Comparison of ENCODE assay signal across 8 cellular contexts in genomic region chr16:2224183-2224486, GRCh38. TPM values are rescaled to one million over a fixed set of nuclear protein-coding genes. Genes with fewer than 3 reads are reported as not detected.
DNase-seq lines count a peak whose midpoint lies in the region; ATAC-seq and TF ChIP-seq lines count a peak whose summit lies in the region.

No MANE protein-coding gene starts in this region.

- H3K4me1 ChIP-seq in PC-9 (replicated peaks; ENCODE audit: insufficient read depth), result peaks cover 20% of the 10 kb centered on the region
- H3K4me1 ChIP-seq in esophagus (ENCODE audit: control insufficient read depth in 2 of 2, insufficient read depth in 2 of 2, low read length in 1 of 2), result peaks cover 0 to 10% of the 10 kb centered on the region in 2 donors
- H3K4me1 ChIP-seq in neutrophil (ENCODE audit: control insufficient read depth in 1 of 2, insufficient read depth in 1 of 2, low read depth in 1 of 2, low read length in 1 of 2), result peaks cover 15 to 18% of the 10 kb centered on the region in 2 experiments

- no peaks in the 10 kb centered on the region for H3K27me3 Mint-ChIP-seq in activated naive CD4-positive, alpha-beta T cell treated with anti-CD3 and anti-CD28 coated beads for 36 hours (ENCODE audit: low read depth)

- H3K9me3 Mint-ChIP-seq in activated naive CD4-positive, alpha-beta T cell treated with anti-CD3 and anti-CD28 coated beads for 36 hours, result no peaks in the 10 kb centered on the region

- no peaks in the 10 kb centered on the region for H3K9me2 ChIP-seq in PC-9 (ENCODE audit: insufficient read depth)

- H4K20me1 ChIP-seq in PC-9 (ENCODE audit: insufficient read depth), result peaks cover 35% of the 10 kb centered on the region

- BruUV-seq in PC-9 (replicated peaks; lab: Mats Ljungman, UMichigan), result no TSS peak

- 9 to 14% methylated on average over 5 of the region's 5 CpGs for WGBS in esophagus, 2 donors

- no peak for TF ChIP-seq CTCF in PC-9 (conservative IDR thresholded peaks at IDR 0.05)
- TF ChIP-seq CTCF in neutrophil (IDR thresholded peaks at IDR 0.05), result no peak

- H3K27ac Mint-ChIP-seq in activated naive CD4-positive, alpha-beta T cell treated with anti-CD3 and anti-CD28 coated beads for 36 hours, result peak overlapping the region; percentile 18

- H3K9me3 ChIP-seq in PC-9 (ENCODE audit: insufficient read depth, low read depth) (no peaks in the 10 kb centered on the region), esophagus (ENCODE audit: control insufficient read depth in 2 of 2, insufficient read depth in 1 of 2, low read depth in 1 of 2, low read length in 1 of 2) (no peaks in the 10 kb centered on the region), neutrophil (no peaks in the 10 kb centered on the region)

- H3K4me2 ChIP-seq in PC-9, result peak overlapping the region; percentile 70

- peak overlapping the region; percentile 78 for H3K4me3 Mint-ChIP-seq in activated naive CD4-positive, alpha-beta T cell treated with anti-CD3 and anti-CD28 coated beads for 36 hours

- intact Hi-C loops in activated naive CD4-positive, alpha-beta T cell treated with anti-CD3 and anti-CD28 coated beads for 36 hours (cut with micrococcal nuclease), result loop anchor here (5.0 kb wide), 1 partner anchor 458 kb away; the partner anchor contains the start of gene KCTD5
- intact Hi-C loops in PC-9 (cut with micrococcal nuclease; ENCODE audit: unreplicated experiment), result loop anchor here (5.0 to 10.0 kb wide), 2 partner anchors 132 to 681 kb away; no protein-coding TSS in a partner anchor

- no peaks in the 10 kb centered on the region for H3K27me3 ChIP-seq in PC-9 (ENCODE audit: insufficient read depth, low read depth)
- H3K27me3 ChIP-seq in esophagus (ENCODE audit: control insufficient read depth in 1 of 2, insufficient read depth in 2 of 2, low read length in 2 of 2), result no peaks in the 10 kb centered on the region
- H3K27me3 ChIP-seq in neutrophil, result no peaks in the 10 kb centered on the region

- no peaks in the 10 kb centered on the region for H3K36me3 Mint-ChIP-seq in activated naive CD4-positive, alpha-beta T cell treated with anti-CD3 and anti-CD28 coated beads for 36 hours (ENCODE audit: low read depth)

- no peak for ATAC-seq in GM18519 (IDR thresholded peaks at IDR 0.05; ENCODE audit: low FRiP score, unreplicated experiment)

- POLR2A ChIA-PET in PC-9 (lab: Charles Lee; ENCODE audit: unreplicated experiment), result interaction anchor here (0.7 to 1.0 kb wide), 2 partner anchors 35 to 69 kb away, joined by 5 to 8 read pairs; partner anchors contain the start of gene TRAF7

- peaks cover 18% of the 10 kb centered on the region for H3F3A ChIP-seq in PC-9 (ENCODE audit: insufficient read depth, low read depth)

- peaks cover 51% of the 10 kb centered on the region for H3K79me2 ChIP-seq in PC-9 (ENCODE audit: low read depth)

- H3K27ac ChIP-seq in PC-9 (peak overlapping the region; percentile 24), esophagus (ENCODE audit: low read depth in 2 of 2, low read length in 1 of 2) (peak overlapping the region; percentile 92), neutrophil (peak overlapping the region; percentile 88)

- CTCF ChIA-PET in activated naive CD4-positive, alpha-beta T cell treated with anti-CD3 and anti-CD28 coated beads for 36 hours (lab: Charles Lee), result no interaction called here
- CTCF ChIA-PET in PC-9 (lab: Charles Lee), result no interaction called here

- DNase-seq in activated naive CD4-positive, alpha-beta T cell treated with anti-CD3 and anti-CD28 coated beads for 36 hours, result no peak
- no peak for DNase-seq in activated naive CD4-positive, alpha-beta T cell (lab: John Stamatoyannopoulos, UW)
- DNase-seq in PC-9 (no peak), glomerular visceral epithelial cell (ENCODE audit: extremely low spot score) (no peak), midbrain (lab: John Stamatoyannopoulos, UW) (no peak)

- H2AFZ ChIP-seq in PC-9, result peak overlapping the region; percentile 83

- peaks cover 22% of the 10 kb centered on the region for H3K4me1 Mint-ChIP-seq in activated naive CD4-positive, alpha-beta T cell treated with anti-CD3 and anti-CD28 coated beads for 36 hours (ENCODE audit: low read depth)

- peak overlapping the region; percentile 83 for H3K4me3 ChIP-seq in PC-9
- H3K4me3 ChIP-seq in esophagus (ENCODE audit: low read depth in 1 of 2, low read length in 2 of 2), result peak overlapping the region; percentile 91 to 94
- H3K4me3 ChIP-seq in neutrophil (ENCODE audit: low read depth in 1 of 2, low read length in 1 of 2), result peak overlapping the region; percentile 75 to 76

- H3K36me3 ChIP-seq in PC-9 (ENCODE audit: low read depth) (peaks cover 4% of the 10 kb centered on the region; the same call in 1 of the 2 replicates), esophagus (ENCODE audit: control insufficient read depth in 2 of 2, insufficient read depth in 2 of 2, low read length in 1 of 2) (peaks cover 7 to 16% of the 10 kb centered on the region in 2 donors), neutrophil (peaks cover 22% of the 10 kb centered on the region)

RNA-seq across cellular contexts. Expression of gene E4F1, which starts 0.7 kb away (rescaled TPM):
- total RNA-seq in activated naive CD4-positive, alpha-beta T cell treated with anti-CD3 and anti-CD28 coated beads for 36 hours, result 10 to 100 TPM; 21.2 to 21.7 TPM
- total RNA-seq in PC-9 (2021), result 38.8 and 41.1 TPM in 2 replicates
- 10 to 100 TPM; 19.9 to 31.0 TPM for polyA plus RNA-seq in esophagus

RNA-seq across cellular contexts. Expression of gene PGP, which starts 9.5 kb away (rescaled TPM):
- 10 to 100 TPM; 11.2 to 12.2 TPM for total RNA-seq in activated naive CD4-positive, alpha-beta T cell treated with anti-CD3 and anti-CD28 coated beads for 36 hours
- total RNA-seq in PC-9 (2021), result 20.2 and 23.4 TPM in 2 replicates
- polyA plus RNA-seq in esophagus, result 1 to 10 TPM; 7.1 to 7.7 TPM

RNA-seq across cellular contexts. Expression of gene DNASE1L2, which starts 12.1 kb away (rescaled TPM):
- total RNA-seq in activated naive CD4-positive, alpha-beta T cell treated with anti-CD3 and anti-CD28 coated beads for 36 hours, result under 1 TPM; 0.33 to 0.62 TPM
- total RNA-seq in PC-9 (2021), result 6.0 and 7.3 TPM in 2 replicates
- polyA plus RNA-seq in esophagus, result 1 to 10 TPM in 1 of 2 donors, under 1 TPM in 1; 0.41 to 1.3 TPM

RNA-seq across cellular contexts. Expression of gene BRICD5, which starts 13.5 kb away (rescaled TPM):
- total RNA-seq in activated naive CD4-positive, alpha-beta T cell treated with anti-CD3 and anti-CD28 coated beads for 36 hours, result 1 to 10 TPM; 2.6 to 3.1 TPM
- total RNA-seq in PC-9 (2021), result 17.1 and 24.6 TPM in 2 replicates
- 1 to 10 TPM; 3.6 to 4.6 TPM for polyA plus RNA-seq in esophagus

RNA-seq across cellular contexts. Expression of gene MLST8, which starts 18.9 kb away (rescaled TPM):
- 10 to 100 TPM; 70.0 to 70.1 TPM for total RNA-seq in activated naive CD4-positive, alpha-beta T cell treated with anti-CD3 and anti-CD28 coated beads for 36 hours
- total RNA-seq in PC-9 (2021), result 66.3 and 74.2 TPM in 2 replicates
- 10 to 100 TPM; 27.8 to 38.3 TPM for polyA plus RNA-seq in esophagus

Comparison
In these comparisons a context has a peak if more than half of its experiments do, and no peak if none do; other contexts are left out.
1. H3K27ac ChIP-seq: peak in every context shown above with its lines; median percentile 92 in esophagus; 88 in neutrophil; 24 in PC-9.